ENCODE assay signal across 9 cellular contexts in genomic region chr5:168076561-168076991, GRCh38.
A peak's percentile ranks its signal among the peaks of the same experiment; 100 is the strongest.
DNase-seq lines count a peak whose midpoint lies in the region; ATAC-seq, FAIRE-seq and TF ChIP-seq lines count a peak whose summit lies in the region.
"Had no signal": no experiment of that assay in that cellular context is flagged by ENCODE, and none has a peak within 500 bp of the region (broad histone marks: within the 10 kb centered on the region; RNA-seq: fewer than 3 reads in every experiment).

No MANE protein-coding gene starts in this region.

- intact Hi-C loops in kidney (cut with DNase I): no loop called here

- H3K27ac Mint-ChIP-seq in activated CD8-positive, alpha-beta memory T cell treated with anti-CD3 and anti-CD28 coated beads, Interleukin-2, amount 10 ng/mL, durations not matched to agents 7 days and 5 days: no peak overlapping the region
- H3K27ac Mint-ChIP-seq: stimulated activated naive B cell treated with anti-CD40 and anti-IgM and Interleukin-4, amounts not matched to agents 10 μg/mL and 1 μg/mL and 100 μg/mL, for 72 hours had no signal

- no peak overlapping the region for H3K9ac ChIP-seq in kidney (ENCODE audit: low read length in 2 of 2)

- H3K36me3 Mint-ChIP-seq in activated CD8-positive, alpha-beta memory T cell treated with anti-CD3 and anti-CD28 coated beads, Interleukin-2, amount 10 ng/mL, durations not matched to agents 7 days and 5 days: no peaks in the 10 kb centered on the region
- H3K36me3 Mint-ChIP-seq: stimulated activated naive B cell treated with anti-CD40 and anti-IgM and Interleukin-4, amounts not matched to agents 10 μg/mL and 1 μg/mL and 100 μg/mL, for 72 hours had no signal

- peak; percentile 72 for TF ChIP-seq CTCF in WERI-Rb-1 (IDR thresholded peaks at IDR 0.05; ENCODE audit: low read depth, low read length)
- peak; percentile 30 for TF ChIP-seq CTCF in kidney (IDR thresholded peaks at IDR 0.05; ENCODE audit: borderline replicate concordance, extremely low read depth, insufficient read depth)

- H3K27ac ChIP-seq in WERI-Rb-1 (no peak overlapping the region), kidney (ENCODE audit: low read depth in 2 of 2, low read length in 2 of 2) (no peak overlapping the region)

- H3K9me3 ChIP-seq in WERI-Rb-1 (ENCODE audit: severe bottlenecking) (peaks cover 2% of the 10 kb centered on the region), kidney (ENCODE audit: control insufficient read depth in 1 of 2, low read length in 2 of 2) (no peaks in the 10 kb centered on the region)

- H3K36me3 ChIP-seq in WERI-Rb-1 (no peaks in the 10 kb centered on the region), kidney (ENCODE audit: control insufficient read depth in 1 of 2, insufficient read depth in 2 of 2, low read length in 2 of 2) (no peaks in the 10 kb centered on the region)

- H3K4me3 Mint-ChIP-seq in activated CD8-positive, alpha-beta memory T cell treated with anti-CD3 and anti-CD28 coated beads, Interleukin-2, amount 10 ng/mL, durations not matched to agents 7 days and 5 days: no peak overlapping the region
- H3K4me3 Mint-ChIP-seq: stimulated activated naive B cell treated with anti-CD40 and anti-IgM and Interleukin-4, amounts not matched to agents 10 μg/mL and 1 μg/mL and 100 μg/mL, for 72 hours had no signal

- no peaks in the 10 kb centered on the region for H3K27me3 ChIP-seq in WERI-Rb-1 (ENCODE audit: insufficient read depth, low read depth, severe bottlenecking)

- DNase-seq in GM04503 (ENCODE audit: low read depth) (peak; percentile 69), WERI-Rb-1 (peak; percentile 72), kidney (no peak), RKO (ENCODE audit: low spot score) (no peak)
- no peak for DNase-seq in activated CD8-positive, alpha-beta memory T cell treated with anti-CD3 and anti-CD28 coated beads, Interleukin-2, amount 10 ng/mL, durations not matched to agents 7 days and 5 days
- DNase-seq in activated T-cell treated with anti-CD3 and anti-CD28 coated beads, Interleukin-2, amount 50 U/mL, for 1 hour: no peak
- DNase-seq: stimulated activated naive B cell treated with anti-CD40 and anti-IgM and Interleukin-4, amounts not matched to agents 10 μg/mL and 1 μg/mL and 100 μg/mL, for 72 hours had no signal

- ATAC-seq in HG02798 (IDR thresholded peaks at IDR 0.05; ENCODE audit: poor library complexity, unreplicated experiment) (peak; percentile 61), HG02678 (IDR thresholded peaks at IDR 0.05; ENCODE audit: unreplicated experiment) (no peak)
- no peak for ATAC-seq in activated CD8-positive, alpha-beta memory T cell treated with anti-CD3 and anti-CD28 coated beads, Interleukin-2, amount 10 ng/mL, durations not matched to agents 7 days and 5 days

- peaks cover 4% of the 10 kb centered on the region for H3K4me1 Mint-ChIP-seq in activated CD8-positive, alpha-beta memory T cell treated with anti-CD3 and anti-CD28 coated beads, Interleukin-2, amount 10 ng/mL, durations not matched to agents 7 days and 5 days

- FAIRE-seq in kidney (lab: Jason Lieb, UNC): no peak

- no peaks in the 10 kb centered on the region for H3K4me1 ChIP-seq in kidney (ENCODE audit: control insufficient read depth in 1 of 2, insufficient read depth in 1 of 2, low read depth in 1 of 2, low read length in 2 of 2)

- no peaks in the 10 kb centered on the region for H3K9me3 Mint-ChIP-seq in activated CD8-positive, alpha-beta memory T cell treated with anti-CD3 and anti-CD28 coated beads, Interleukin-2, amount 10 ng/mL, durations not matched to agents 7 days and 5 days (ENCODE audit: low read depth)

- no peaks in the 10 kb centered on the region for H3K27me3 Mint-ChIP-seq in activated CD8-positive, alpha-beta memory T cell treated with anti-CD3 and anti-CD28 coated beads, Interleukin-2, amount 10 ng/mL, durations not matched to agents 7 days and 5 days
- H3K27me3 Mint-ChIP-seq: stimulated activated naive B cell treated with anti-CD40 and anti-IgM and Interleukin-4, amounts not matched to agents 10 μg/mL and 1 μg/mL and 100 μg/mL, for 72 hours had no signal

- CTCF ChIA-PET in activated CD8-positive, alpha-beta memory T cell treated with anti-CD3 and anti-CD28 coated beads, Interleukin-2, amount 10 ng/mL, durations not matched to agents 7 days and 5 days (lab: Charles Lee): no interaction called here

- H3K4me3 ChIP-seq in WERI-Rb-1 (ENCODE audit: low read depth, low read length) (no peak overlapping the region), kidney (ENCODE audit: low read length in 2 of 2) (no peak overlapping the region)

Comparison
In these comparisons a context has a peak if more than half of its experiments do, and no peak if none do; other contexts are left out.
1. DNase-seq: peak in GM04503 (single experiment) and WERI-Rb-1 (single experiment); none in kidney (single experiment), RKO (single experiment), activated CD8-positive, alpha-beta memory T cell treated with anti-CD3 and anti-CD28 coated beads, Interleukin-2, amount 10 ng/mL, durations not matched to agents 7 days and 5 days (single experiment) and activated T-cell treated with anti-CD3 and anti-CD28 coated beads, Interleukin-2, amount 50 U/mL, for 1 hour (single experiment).